23 cellular contexts compared by ENCODE assay signal in genomic region chr7:48806731-48807130, GRCh38.
"Had no signal": no experiment of that assay in that cellular context is flagged by ENCODE, and none has a peak within 500 bp of the region (broad histone marks: within the 10 kb centered on the region; RNA-seq: fewer than 3 reads in every experiment).

No MANE protein-coding gene starts in this region.

- H3K4me1 ChIP-seq: colonic mucosa, esophagus squamous epithelium, gastrocnemius medialis, heart right ventricle, left lung, lower lobe of right lung had no signal

- H3K27ac ChIP-seq: colonic mucosa, epithelial cell of prostate, esophagus squamous epithelium, gastrocnemius medialis, heart right ventricle, left lung, lower lobe of right lung had no signal

- H3K9me3 ChIP-seq: colonic mucosa, esophagus squamous epithelium, gastrocnemius medialis, left lung, lower lobe of right lung, mucosa of descending colon had no signal

- DNase-seq: colonic mucosa; cortex of kidney; effector CD4-positive, alpha-beta T cell; effector memory CD4-positive, alpha-beta T cell; erythroblast; esophagus squamous epithelium; foreskin fibroblast; foreskin melanocyte; gastrocnemius medialis; glutamatergic neuron; head of caudate nucleus; heart right ventricle; hippocampal formation; left cardiac atrium; left lung; left ventricle myocardium superior; lower lobe of right lung; mesenchymal stem cell; mucosa of descending colon had no signal

- H3K27me3 Mint-ChIP-seq: dendritic cell treated with granulocyte-macrophage colony-stimulating factor and Interleukin-4, amounts not matched to agents 40 ng/mL and 50 ng/mL, for 4 days had no signal

- ATAC-seq: esophagus mucosa, gastrocnemius medialis, heart right ventricle, left cardiac atrium, left lung, left ventricle myocardium superior, lower lobe of right lung, mucosa of descending colon had no signal

- H3K9me3 Mint-ChIP-seq: dendritic cell treated with granulocyte-macrophage colony-stimulating factor and Interleukin-4, amounts not matched to agents 40 ng/mL and 50 ng/mL, for 4 days had no signal

- H3K27ac Mint-ChIP-seq: dendritic cell treated with granulocyte-macrophage colony-stimulating factor and Interleukin-4, amounts not matched to agents 40 ng/mL and 50 ng/mL, for 4 days; mesothelial cell of epicardium had no signal

- H3K4me3 ChIP-seq: colonic mucosa, esophagus squamous epithelium, gastrocnemius medialis, heart right ventricle, left lung, lower lobe of right lung, mucosa of descending colon had no signal

- H3K4me3 Mint-ChIP-seq: dendritic cell treated with granulocyte-macrophage colony-stimulating factor and Interleukin-4, amounts not matched to agents 40 ng/mL and 50 ng/mL, for 4 days; mesothelial cell of epicardium had no signal

- H3K36me3 ChIP-seq: colonic mucosa, esophagus squamous epithelium, gastrocnemius medialis, heart right ventricle, left lung, lower lobe of right lung had no signal

- H3K4me1 Mint-ChIP-seq: mesothelial cell of epicardium had no signal

- H3K27me3 ChIP-seq: colonic mucosa, esophagus squamous epithelium, gastrocnemius medialis, heart right ventricle, left lung had no signal

- H3K36me3 Mint-ChIP-seq: mesothelial cell of epicardium had no signal
